ENCODE assay signal across 1 cellular context in the genomic region with DNA sequence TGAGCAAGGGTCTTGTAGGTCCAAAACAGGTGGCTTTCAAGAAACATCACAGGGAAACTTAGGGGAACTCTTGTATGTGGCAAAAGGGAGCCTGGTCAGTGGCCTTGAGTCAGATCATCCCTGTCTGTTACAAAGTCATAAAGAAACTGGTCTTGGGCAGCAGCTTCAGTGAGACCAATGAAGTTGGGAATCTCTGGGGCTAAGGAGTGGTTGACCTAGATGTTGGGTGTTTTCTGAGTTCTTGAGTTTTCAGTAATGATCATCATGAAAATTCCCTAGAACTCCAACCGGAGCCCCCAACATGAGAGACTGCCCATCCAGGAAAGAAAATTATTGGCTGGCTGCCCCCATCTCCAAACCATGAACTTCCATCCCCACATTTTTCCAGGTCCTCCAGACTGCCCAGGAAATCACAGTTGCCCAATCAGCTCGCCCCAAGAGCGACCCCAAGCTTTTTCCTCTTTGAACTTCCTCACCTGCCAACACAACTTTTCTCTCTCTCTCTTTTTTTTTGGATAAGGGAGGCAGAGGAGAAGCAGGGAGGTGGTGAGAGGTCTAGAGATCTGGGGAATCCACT.
A peak's percentile ranks its signal among the peaks of the same experiment; 100 is the strongest.
TF ChIP-seq lines count a peak whose summit lies in the region.

No MANE protein-coding gene starts in this region.

TF ChIP-seq in GM12878, 131 proteins besides CTCF, POLR2A, EP300 and RAD21 (continued from another document and continues in another):
- TF ChIP-seq WRNIP1 (IDR thresholded peaks at IDR 0.05; ENCODE audit: borderline replicate concordance, low read depth, low read length): peak; percentile 91; the same call in 1 of the 2 replicates
- TF ChIP-seq, protein P1, sequence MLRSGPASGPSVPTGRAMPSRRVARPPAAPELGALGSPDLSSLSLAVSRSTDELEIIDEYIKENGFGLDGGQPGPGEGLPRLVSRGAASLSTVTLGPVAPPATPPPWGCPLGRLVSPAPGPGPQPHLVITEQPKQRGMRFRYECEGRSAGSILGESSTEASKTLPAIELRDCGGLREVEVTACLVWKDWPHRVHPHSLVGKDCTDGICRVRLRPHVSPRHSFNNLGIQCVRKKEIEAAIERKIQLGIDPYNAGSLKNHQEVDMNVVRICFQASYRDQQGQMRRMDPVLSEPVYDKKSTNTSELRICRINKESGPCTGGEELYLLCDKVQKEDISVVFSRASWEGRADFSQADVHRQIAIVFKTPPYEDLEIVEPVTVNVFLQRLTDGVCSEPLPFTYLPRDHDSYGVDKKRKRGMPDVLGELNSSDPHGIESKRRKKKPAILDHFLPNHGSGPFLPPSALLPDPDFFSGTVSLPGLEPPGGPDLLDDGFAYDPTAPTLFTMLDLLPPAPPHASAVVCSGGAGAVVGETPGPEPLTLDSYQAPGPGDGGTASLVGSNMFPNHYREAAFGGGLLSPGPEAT (IDR thresholded peaks at IDR 0.05; ENCODE audit: low read depth): 0 out of 2 replicates have a peak, but pooled peaks have one; percentile 1
- TF ChIP-seq IKZF2 (IDR thresholded peaks at IDR 0.05): peak in 1 of 2 experiments; percentile 86; a peak in 1 of 4 replicates
- no peak for TF ChIP-seq HDAC6 (IDR thresholded peaks at IDR 0.05; ENCODE audit: unreplicated experiment)
- TF ChIP-seq STAT3 (IDR thresholded peaks at IDR 0.05; ENCODE audit: low read depth, low read length): no peak
- TF ChIP-seq TARDBP (IDR thresholded peaks at IDR 0.05; ENCODE audit: borderline replicate concordance): 0 out of 2 replicates have a peak, but pooled peaks have one; percentile 10
- TF ChIP-seq RCOR1 (conservative IDR thresholded peaks at IDR 0.05; ENCODE audit: low read depth, low read length): no peak
- TF ChIP-seq HDAC2 (IDR thresholded peaks at IDR 0.05): no peak
- TF ChIP-seq NFIC (IDR thresholded peaks at IDR 0.05; ENCODE audit: low read depth, low read length): peak; percentile 98
- TF ChIP-seq ZNF24 (IDR thresholded peaks at IDR 0.05): no peak
- TF ChIP-seq IRF4 (IDR thresholded peaks at IDR 0.05; ENCODE audit: low read depth, low read length): peak; percentile 82; the same call in 1 of the 2 replicates
- TF ChIP-seq NFYA (IDR thresholded peaks at IDR 0.05; ENCODE audit: borderline replicate concordance, low read depth, low read length): no peak
- TF ChIP-seq MAX (IDR thresholded peaks at IDR 0.05; ENCODE audit: low read depth, low read length): no peak
- no peak for TF ChIP-seq SIX5 (IDR thresholded peaks at IDR 0.05; ENCODE audit: low read depth, low read length, severe bottlenecking)
- TF ChIP-seq RB1 (IDR thresholded peaks at IDR 0.05; ENCODE audit: borderline replicate concordance): no peak
- no peak for TF ChIP-seq PML (IDR thresholded peaks at IDR 0.05; ENCODE audit: low read length)
- no peak for TF ChIP-seq FOS (IDR thresholded peaks at IDR 0.05; ENCODE audit: borderline replicate concordance, extremely low read depth, insufficient read length)
- TF ChIP-seq FOXM1 (IDR thresholded peaks at IDR 0.05; ENCODE audit: low read depth, low read length): peak; percentile 97; the same call in 1 of the 2 replicates
- no peak; the same call in 1 of the 2 replicates for TF ChIP-seq STAT1 (conservative IDR thresholded peaks at IDR 0.05)
- TF ChIP-seq ZNF687 (IDR thresholded peaks at IDR 0.05): no peak; the same call in 1 of the 2 replicates
- peak in 1 of 2 experiments; percentile 76; a peak in 1 of 4 replicates for TF ChIP-seq SRF (IDR thresholded peaks at IDR 0.05; ENCODE audit: low read depth in 2 of 2, low read length in 2 of 2)
- TF ChIP-seq RFX5 (IDR thresholded peaks at IDR 0.05; ENCODE audit: low read depth, low read length): no peak
- TF ChIP-seq, protein P2, sequence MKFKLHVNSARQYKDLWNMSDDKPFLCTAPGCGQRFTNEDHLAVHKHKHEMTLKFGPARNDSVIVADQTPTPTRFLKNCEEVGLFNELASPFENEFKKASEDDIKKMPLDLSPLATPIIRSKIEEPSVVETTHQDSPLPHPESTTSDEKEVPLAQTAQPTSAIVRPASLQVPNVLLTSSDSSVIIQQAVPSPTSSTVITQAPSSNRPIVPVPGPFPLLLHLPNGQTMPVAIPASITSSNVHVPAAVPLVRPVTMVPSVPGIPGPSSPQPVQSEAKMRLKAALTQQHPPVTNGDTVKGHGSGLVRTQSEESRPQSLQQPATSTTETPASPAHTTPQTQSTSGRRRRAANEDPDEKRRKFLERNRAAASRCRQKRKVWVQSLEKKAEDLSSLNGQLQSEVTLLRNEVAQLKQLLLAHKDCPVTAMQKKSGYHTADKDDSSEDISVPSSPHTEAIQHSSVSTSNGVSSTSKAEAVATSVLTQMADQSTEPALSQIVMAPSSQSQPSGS (IDR thresholded peaks at IDR 0.05; ENCODE audit: low read length): peak; percentile 14; the same call in 1 of the 2 replicates
- no peak for TF ChIP-seq NRF1 (conservative IDR thresholded peaks at IDR 0.05; ENCODE audit: low read depth, low read length)
- TF ChIP-seq SPI1 (IDR thresholded peaks at IDR 0.05; ENCODE audit: borderline replicate concordance, insufficient read depth, low read depth, low read length): no peak
- TF ChIP-seq MEF2A (IDR thresholded peaks at IDR 0.05; ENCODE audit: insufficient read depth, low read depth, low read length): peak; percentile 37; the same call in 1 of the 2 replicates
- no peak for TF ChIP-seq MXI1 (IDR thresholded peaks at IDR 0.05; ENCODE audit: low read depth, low read length)
- TF ChIP-seq, protein P3, sequence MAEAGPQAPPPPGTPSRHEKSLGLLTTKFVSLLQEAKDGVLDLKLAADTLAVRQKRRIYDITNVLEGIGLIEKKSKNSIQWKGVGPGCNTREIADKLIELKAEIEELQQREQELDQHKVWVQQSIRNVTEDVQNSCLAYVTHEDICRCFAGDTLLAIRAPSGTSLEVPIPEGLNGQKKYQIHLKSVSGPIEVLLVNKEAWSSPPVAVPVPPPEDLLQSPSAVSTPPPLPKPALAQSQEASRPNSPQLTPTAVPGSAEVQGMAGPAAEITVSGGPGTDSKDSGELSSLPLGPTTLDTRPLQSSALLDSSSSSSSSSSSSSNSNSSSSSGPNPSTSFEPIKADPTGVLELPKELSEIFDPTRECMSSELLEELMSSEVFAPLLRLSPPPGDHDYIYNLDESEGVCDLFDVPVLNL (IDR thresholded peaks at IDR 0.05; ENCODE audit: low read depth, low read length): no peak
- TF ChIP-seq ZNF384 (IDR thresholded peaks at IDR 0.05; ENCODE audit: borderline replicate concordance, low read depth, low read length): no peak
- TF ChIP-seq, protein P4, sequence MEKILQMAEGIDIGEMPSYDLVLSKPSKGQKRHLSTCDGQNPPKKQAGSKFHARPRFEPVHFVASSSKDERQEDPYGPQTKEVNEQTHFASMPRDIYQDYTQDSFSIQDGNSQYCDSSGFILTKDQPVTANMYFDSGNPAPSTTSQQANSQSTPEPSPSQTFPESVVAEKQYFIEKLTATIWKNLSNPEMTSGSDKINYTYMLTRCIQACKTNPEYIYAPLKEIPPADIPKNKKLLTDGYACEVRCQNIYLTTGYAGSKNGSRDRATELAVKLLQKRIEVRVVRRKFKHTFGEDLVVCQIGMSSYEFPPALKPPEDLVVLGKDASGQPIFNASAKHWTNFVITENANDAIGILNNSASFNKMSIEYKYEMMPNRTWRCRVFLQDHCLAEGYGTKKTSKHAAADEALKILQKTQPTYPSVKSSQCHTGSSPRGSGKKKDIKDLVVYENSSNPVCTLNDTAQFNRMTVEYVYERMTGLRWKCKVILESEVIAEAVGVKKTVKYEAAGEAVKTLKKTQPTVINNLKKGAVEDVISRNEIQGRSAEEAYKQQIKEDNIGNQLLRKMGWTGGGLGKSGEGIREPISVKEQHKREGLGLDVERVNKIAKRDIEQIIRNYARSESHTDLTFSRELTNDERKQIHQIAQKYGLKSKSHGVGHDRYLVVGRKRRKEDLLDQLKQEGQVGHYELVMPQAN (conservative IDR thresholded peaks at IDR 0.05): peak; percentile 44; the same call in 1 of the 2 replicates
- no peak for TF ChIP-seq RAD51 (IDR thresholded peaks at IDR 0.05)
- TF ChIP-seq ZBTB11 (CRISPR knock-in tag; IDR thresholded peaks at IDR 0.05): peak; percentile 22; the same call in 1 of the 2 replicates
- TF ChIP-seq, protein P5, sequence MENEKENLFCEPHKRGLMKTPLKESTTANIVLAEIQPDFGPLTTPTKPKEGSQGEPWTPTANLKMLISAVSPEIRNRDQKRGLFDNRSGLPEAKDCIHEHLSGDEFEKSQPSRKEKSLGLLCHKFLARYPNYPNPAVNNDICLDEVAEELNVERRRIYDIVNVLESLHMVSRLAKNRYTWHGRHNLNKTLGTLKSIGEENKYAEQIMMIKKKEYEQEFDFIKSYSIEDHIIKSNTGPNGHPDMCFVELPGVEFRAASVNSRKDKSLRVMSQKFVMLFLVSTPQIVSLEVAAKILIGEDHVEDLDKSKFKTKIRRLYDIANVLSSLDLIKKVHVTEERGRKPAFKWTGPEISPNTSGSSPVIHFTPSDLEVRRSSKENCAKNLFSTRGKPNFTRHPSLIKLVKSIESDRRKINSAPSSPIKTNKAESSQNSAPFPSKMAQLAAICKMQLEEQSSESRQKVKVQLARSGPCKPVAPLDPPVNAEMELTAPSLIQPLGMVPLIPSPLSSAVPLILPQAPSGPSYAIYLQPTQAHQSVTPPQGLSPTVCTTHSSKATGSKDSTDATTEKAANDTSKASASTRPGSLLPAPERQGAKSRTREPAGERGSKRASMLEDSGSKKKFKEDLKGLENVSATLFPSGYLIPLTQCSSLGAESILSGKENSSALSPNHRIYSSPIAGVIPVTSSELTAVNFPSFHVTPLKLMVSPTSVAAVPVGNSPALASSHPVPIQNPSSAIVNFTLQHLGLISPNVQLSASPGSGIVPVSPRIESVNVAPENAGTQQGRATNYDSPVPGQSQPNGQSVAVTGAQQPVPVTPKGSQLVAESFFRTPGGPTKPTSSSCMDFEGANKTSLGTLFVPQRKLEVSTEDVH (IDR thresholded peaks at IDR 0.05; ENCODE audit: low read depth, partially characterized antibody): no peak
- TF ChIP-seq YY1 (IDR thresholded peaks at IDR 0.05; ENCODE audit: low read depth, low read length): no peak
- no peak for TF ChIP-seq CBX3 (IDR thresholded peaks at IDR 0.05; ENCODE audit: borderline replicate concordance, low read depth)
- TF ChIP-seq, protein P6, sequence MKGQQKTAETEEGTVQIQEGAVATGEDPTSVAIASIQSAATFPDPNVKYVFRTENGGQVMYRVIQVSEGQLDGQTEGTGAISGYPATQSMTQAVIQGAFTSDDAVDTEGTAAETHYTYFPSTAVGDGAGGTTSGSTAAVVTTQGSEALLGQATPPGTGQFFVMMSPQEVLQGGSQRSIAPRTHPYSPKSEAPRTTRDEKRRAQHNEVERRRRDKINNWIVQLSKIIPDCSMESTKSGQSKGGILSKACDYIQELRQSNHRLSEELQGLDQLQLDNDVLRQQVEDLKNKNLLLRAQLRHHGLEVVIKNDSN (IDR thresholded peaks at IDR 0.05; ENCODE audit: borderline replicate concordance, extremely low read length, insufficient read depth, low read depth, low read length): no peak
